Comparison of ENCODE assay signal across 8 cellular contexts in the genomic region with DNA sequence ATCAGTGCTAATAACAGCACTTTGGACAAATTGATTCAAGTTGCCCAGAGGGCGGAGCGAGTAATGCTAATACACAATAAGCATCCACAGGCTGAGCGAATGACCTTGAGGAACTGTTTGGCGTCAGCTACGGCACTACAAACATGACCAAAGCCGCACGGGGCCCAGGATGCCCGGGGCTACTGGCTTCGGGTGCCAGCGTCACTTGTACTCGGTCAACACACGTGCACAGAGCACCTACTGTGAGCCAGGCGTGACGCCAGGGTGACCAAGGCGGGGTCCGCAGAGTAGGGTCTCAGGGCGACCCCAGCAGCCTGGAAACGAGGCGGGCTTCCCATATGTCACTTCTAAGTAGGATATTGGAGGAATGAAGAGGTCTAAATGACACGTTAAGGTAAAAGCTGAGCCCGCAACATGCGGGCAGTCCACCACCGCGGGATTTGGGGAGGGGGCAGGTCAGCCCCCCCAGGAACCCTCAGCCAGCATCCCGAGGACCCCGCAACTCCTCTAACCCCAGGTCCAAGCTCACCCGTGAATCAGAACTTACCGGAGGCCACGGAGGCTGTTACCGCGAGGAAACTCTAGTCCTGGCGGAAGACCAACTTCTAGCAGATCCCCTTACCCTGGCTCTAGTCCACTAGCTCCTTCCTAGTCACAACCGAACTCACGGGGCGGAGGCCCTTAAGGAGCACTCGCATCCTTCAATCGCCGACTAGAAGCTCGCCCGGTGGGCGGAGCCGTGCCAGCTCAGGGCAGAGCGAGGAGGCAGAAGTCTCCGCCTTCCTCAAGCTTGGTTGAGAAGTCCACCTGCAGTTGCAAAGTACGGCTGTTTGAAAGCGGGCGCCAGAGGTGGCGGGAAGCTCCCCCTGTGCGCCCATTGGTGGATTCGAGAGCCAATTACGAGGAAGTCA. TPM values are rescaled to one million over a fixed set of nuclear protein-coding genes. Genes with fewer than 3 reads are reported as not detected.
DNase-seq lines count a peak whose midpoint lies in the region; ATAC-seq, FAIRE-seq and TF ChIP-seq lines count a peak whose summit lies in the region.

A gene with protein sequence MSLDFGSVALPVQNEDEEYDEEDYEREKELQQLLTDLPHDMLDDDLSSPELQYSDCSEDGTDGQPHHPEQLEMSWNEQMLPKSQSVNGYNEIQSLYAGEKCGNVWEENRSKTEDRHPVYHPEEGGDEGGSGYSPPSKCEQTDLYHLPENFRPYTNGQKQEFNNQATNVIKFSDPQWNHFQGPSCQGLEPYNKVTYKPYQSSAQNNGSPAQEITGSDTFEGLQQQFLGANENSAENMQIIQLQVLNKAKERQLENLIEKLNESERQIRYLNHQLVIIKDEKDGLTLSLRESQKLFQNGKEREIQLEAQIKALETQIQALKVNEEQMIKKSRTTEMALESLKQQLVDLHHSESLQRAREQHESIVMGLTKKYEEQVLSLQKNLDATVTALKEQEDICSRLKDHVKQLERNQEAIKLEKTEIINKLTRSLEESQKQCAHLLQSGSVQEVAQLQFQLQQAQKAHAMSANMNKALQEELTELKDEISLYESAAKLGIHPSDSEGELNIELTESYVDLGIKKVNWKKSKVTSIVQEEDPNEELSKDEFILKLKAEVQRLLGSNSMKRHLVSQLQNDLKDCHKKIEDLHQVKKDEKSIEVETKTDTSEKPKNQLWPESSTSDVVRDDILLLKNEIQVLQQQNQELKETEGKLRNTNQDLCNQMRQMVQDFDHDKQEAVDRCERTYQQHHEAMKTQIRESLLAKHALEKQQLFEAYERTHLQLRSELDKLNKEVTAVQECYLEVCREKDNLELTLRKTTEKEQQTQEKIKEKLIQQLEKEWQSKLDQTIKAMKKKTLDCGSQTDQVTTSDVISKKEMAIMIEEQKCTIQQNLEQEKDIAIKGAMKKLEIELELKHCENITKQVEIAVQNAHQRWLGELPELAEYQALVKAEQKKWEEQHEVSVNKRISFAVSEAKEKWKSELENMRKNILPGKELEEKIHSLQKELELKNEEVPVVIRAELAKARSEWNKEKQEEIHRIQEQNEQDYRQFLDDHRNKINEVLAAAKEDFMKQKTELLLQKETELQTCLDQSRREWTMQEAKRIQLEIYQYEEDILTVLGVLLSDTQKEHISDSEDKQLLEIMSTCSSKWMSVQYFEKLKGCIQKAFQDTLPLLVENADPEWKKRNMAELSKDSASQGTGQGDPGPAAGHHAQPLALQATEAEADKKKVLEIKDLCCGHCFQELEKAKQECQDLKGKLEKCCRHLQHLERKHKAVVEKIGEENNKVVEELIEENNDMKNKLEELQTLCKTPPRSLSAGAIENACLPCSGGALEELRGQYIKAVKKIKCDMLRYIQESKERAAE (N-terminal part only) (minus strand): TSS at position 656 of the 911 bp plus-strand sequence. CDS start 5,420 bp downstream, outside the sequence.

- H3K4me1 ChIP-seq in OCI-LY3 (ENCODE audit: low read length): peaks cover 19% of the 10 kb centered on the region
- peaks cover 12% of the 10 kb centered on the region for H3K4me1 ChIP-seq in endothelial cell of umbilical vein (ENCODE audit: control insufficient read depth, extremely low read depth, insufficient read depth, low read length)

- H3K9ac ChIP-seq in OCI-LY3 (ENCODE audit: low read length) (peak within 1 kb of the TSS; percentile 96), endothelial cell of umbilical vein (replicated peaks; ENCODE audit: extremely low read depth, insufficient read depth, low read length) (peak within 1 kb of the TSS; percentile 76)

- H3K9me3 ChIP-seq in OCI-LY3 (ENCODE audit: insufficient read depth, low read length) (no peaks in the 10 kb centered on the region), endothelial cell of umbilical vein (replicated peaks; ENCODE audit: control insufficient read depth, insufficient read depth, low read length) (no peaks in the 10 kb centered on the region)

- H3K4me3 ChIP-seq in OCI-LY3 (ENCODE audit: low read length): peak within 1 kb of the TSS; percentile 94
- H3K4me3 ChIP-seq in endothelial cell of umbilical vein (replicated peaks in 1 of 3; ENCODE audit: insufficient read depth in 1 of 3, low read depth in 1 of 3, low read length in 3 of 3): peak within 1 kb of the TSS; percentile 59 to 90 (median 62)

- intact Hi-C loops in endothelial cell of umbilical vein (cut with micrococcal nuclease): loop anchor here (1.0 to 5.0 kb wide), 6 partner anchors 68 to 479 kb away; a partner anchor contains a TSS

- H3K27me3 ChIP-seq in OCI-LY3 (ENCODE audit: low read depth, low read length): no peaks in the 10 kb centered on the region
- H3K27me3 ChIP-seq in endothelial cell of umbilical vein (ENCODE audit: control insufficient read depth in 2 of 2, insufficient read depth in 2 of 2, low read length in 2 of 2): peaks cover 7 to 9% of the 10 kb centered on the region in 2 experiments

- H4K20me1 ChIP-seq in OCI-LY3 (ENCODE audit: insufficient read depth, low read length): 0 out of 2 replicates have a peak, but pooled peaks cover 2% of the 10 kb centered on the region
- H4K20me1 ChIP-seq in endothelial cell of umbilical vein (replicated peaks; ENCODE audit: control insufficient read depth, extremely low read depth, insufficient read depth, low read length): no peaks in the 10 kb centered on the region

- H3K9me1 ChIP-seq in endothelial cell of umbilical vein (replicated peaks; ENCODE audit: control insufficient read depth, extremely low read depth, insufficient read depth, low read length): no peaks in the 10 kb centered on the region

- FAIRE-seq in endothelial cell of umbilical vein (lab: Jason Lieb, UNC): peak; percentile 100

- H3K27ac ChIP-seq in OCI-LY3 (ENCODE audit: low read length): peak within 1 kb of the TSS; percentile 45
- H3K27ac ChIP-seq in endothelial cell of umbilical vein (ENCODE audit: insufficient read depth, low read depth, low read length): peak within 1 kb of the TSS; percentile 64

- dilution Hi-C loops in endothelial cell of umbilical vein (cut with MboI; ENCODE audit: extremely low pct_ligation_motif_present, low sequenced_read_pairs): no loop called here

- peak; percentile 61 for TF ChIP-seq POLR2A in endothelial cell of umbilical vein (IDR thresholded peaks at IDR 0.05; ENCODE audit: low read depth, low read length)

- H3K36me3 ChIP-seq in OCI-LY3 (replicated peaks; ENCODE audit: low read depth, low read length) (no peaks in the 10 kb centered on the region), endothelial cell of umbilical vein (ENCODE audit: control insufficient read depth in 2 of 2, extremely low read depth in 1 of 2, insufficient read depth in 2 of 2, low read length in 2 of 2) (no peaks in the 10 kb centered on the region)

- POLR2A ChIA-PET in endothelial cell of umbilical vein (lab: Charles Lee): interaction anchor here (1.1 kb wide), 1 partner anchor 165 kb away, joined by 6 read pairs; a partner anchor contains a TSS

- peak; percentile 96 for ATAC-seq in GM21528 (IDR thresholded peaks at IDR 0.05; ENCODE audit: low FRiP score, unreplicated experiment)

- DNase-seq in DMS 273 treated with DMSO at 0.1 percent for 48 hours (lab: John Stamatoyannopoulos, UW): peak; percentile 97
- DNase-seq in HuH-7.5 (ENCODE audit: low spot score): peak; percentile 56
- DNase-seq in activated CD8-positive, alpha-beta memory T cell treated with anti-CD3 and anti-CD28 coated beads, Interleukin-2, amount 50 U/mL, for 4 hours: peak; percentile 97
- DNase-seq in endothelial cell of umbilical vein (ENCODE audit: low read depth, low spot score): peak; percentile 100
- peak; percentile 94 for DNase-seq in midbrain (lab: John Stamatoyannopoulos, UW)
- peak; percentile 98 to 99 for DNase-seq in stimulated activated CD8-positive, alpha-beta memory T cell treated with anti-CD3 and anti-CD28 coated beads, Interleukin-15, amount 100 ng/mL, for 48 hours (ENCODE audit: low read depth in 2 of 2)

- TF ChIP-seq CTCF in OCI-LY3 (IDR thresholded peaks at IDR 0.05; ENCODE audit: low read depth, low read length) (no peak), endothelial cell of umbilical vein (IDR thresholded peaks at IDR 0.05; ENCODE audit: extremely low read depth in 1 of 2, insufficient read depth in 1 of 2, low read depth in 1 of 2, low read length in 2 of 2) (no peak)

- BruUV-seq in endothelial cell of umbilical vein (replicated peaks; lab: Mats Ljungman, UMichigan): TSS peak; percentile 61

- H3K4me2 ChIP-seq in OCI-LY3 (ENCODE audit: low read length) (peak within 1 kb of the TSS; percentile 90), endothelial cell of umbilical vein (ENCODE audit: insufficient read depth, low read length) (peak within 1 kb of the TSS; percentile 99)

- H3K79me2 ChIP-seq in OCI-LY3 (ENCODE audit: low read length): peaks cover 46% of the 10 kb centered on the region
- H3K79me2 ChIP-seq in endothelial cell of umbilical vein (ENCODE audit: control insufficient read depth, insufficient read depth, low read length): peaks cover 23% of the 10 kb centered on the region

- CTCF ChIA-PET in endothelial cell of umbilical vein (lab: Charles Lee): interaction anchor here (0.6 to 2.2 kb wide), 11 partner anchors 10 to 612 kb away, joined by 3 to 26 read pairs (median 3); a partner anchor contains a TSS

- H2AFZ ChIP-seq in OCI-LY3 (ENCODE audit: low read depth, low read length) (peak within 1 kb of the TSS; percentile 100), endothelial cell of umbilical vein (ENCODE audit: low read depth, low read length) (peak within 1 kb of the TSS; percentile 99)

TF ChIP-seq in endothelial cell of umbilical vein, 7 proteins besides CTCF, POLR2A, EP300 and RAD21 (continues in another document):
- TF ChIP-seq GATA2 (IDR thresholded peaks at IDR 0.05; ENCODE audit: insufficient read depth, insufficient read length, low read depth, low read length): no peak
- TF ChIP-seq, protein P1, sequence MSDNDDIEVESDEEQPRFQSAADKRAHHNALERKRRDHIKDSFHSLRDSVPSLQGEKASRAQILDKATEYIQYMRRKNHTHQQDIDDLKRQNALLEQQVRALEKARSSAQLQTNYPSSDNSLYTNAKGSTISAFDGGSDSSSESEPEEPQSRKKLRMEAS (IDR thresholded peaks at IDR 0.05; ENCODE audit: insufficient read depth, insufficient read length): peak; percentile 57
- TF ChIP-seq FOS (IDR thresholded peaks at IDR 0.05; ENCODE audit: borderline replicate concordance, insufficient read depth, low read length): no peak
- TF ChIP-seq JUN (IDR thresholded peaks at IDR 0.05; ENCODE audit: borderline replicate concordance, insufficient read depth, insufficient read length, low read depth): no peak
- TF ChIP-seq POLR2AphosphoS5 (IDR thresholded peaks at IDR 0.05; ENCODE audit: insufficient read depth, low read depth, low read length): no peak
- TF ChIP-seq MYC (IDR thresholded peaks at IDR 0.05; ENCODE audit: low read depth, low read length): no peak

RNA-seq across cellular contexts. Expression of the gene that starts here (rescaled TPM):
- total RNA-seq in endothelial cell of umbilical vein: 13.8 and 15.7 TPM in 2 replicates
- 1.1 and 3.0 TPM in 2 replicates for polyA plus RNA-seq in endothelial cell of umbilical vein
- 1.3 and 1.4 TPM in 2 replicates for polyA plus RNA-seq in endothelial cell of umbilical vein (2011; cell fraction: cytosol; rRNA removed)
- polyA plus RNA-seq in endothelial cell of umbilical vein (2011; cell fraction: nucleus; rRNA removed): 6.9 and 9.2 TPM in 2 replicates
- polyA plus RNA-seq in endothelial cell of umbilical vein (2012): 4.5 and 6.7 TPM in 2 replicates
- polyA minus RNA-seq in endothelial cell of umbilical vein: 12.9 and 19.2 TPM in 2 replicates
- 10.3 TPM for polyA minus RNA-seq in endothelial cell of umbilical vein (2011; cell fraction: cytosol; rRNA and poly(A)+ RNA removed)
- polyA minus RNA-seq in endothelial cell of umbilical vein (2011; cell fraction: nucleus; rRNA and poly(A)+ RNA removed): 27.6 and 29.2 TPM in 2 replicates

Comparison
In these comparisons a context has a peak if more than half of its experiments do, and no peak if none do; other contexts are left out.
1. Peak in every context shown above with its lines: DNase-seq, ATAC-seq, H3K4me3 ChIP-seq and H3K27ac ChIP-seq.